In the genomic region with DNA sequence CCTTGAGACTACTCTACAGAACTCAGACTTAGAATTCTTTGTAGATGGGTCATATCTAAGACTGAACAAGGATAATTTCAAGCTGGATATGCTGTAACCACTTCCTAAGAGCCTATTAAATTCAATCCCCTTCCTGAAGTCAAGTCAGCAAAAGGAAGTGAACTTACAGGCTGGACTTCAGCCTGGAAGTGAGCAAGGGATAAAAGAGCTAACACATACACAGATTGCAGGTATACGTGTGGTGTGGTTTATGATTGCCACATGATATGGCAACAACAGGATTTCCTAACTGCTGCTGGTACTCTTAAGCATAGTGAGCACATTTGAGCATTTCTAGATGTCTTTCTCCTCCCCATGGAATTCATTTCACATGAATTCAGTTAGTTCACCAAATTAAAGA, we compare ENCODE assay signal across 16 cellular contexts. TPM values are rescaled to one million over a fixed set of nuclear protein-coding genes. Genes with fewer than 3 reads are reported as not detected.
DNase-seq lines count a peak whose midpoint lies in the region; ATAC-seq and TF ChIP-seq lines count a peak whose summit lies in the region.
"Had no signal": no experiment of that assay in that cellular context is flagged by ENCODE, and none has a peak within 500 bp of the region (broad histone marks: within the 10 kb centered on the region; RNA-seq: fewer than 3 reads in every experiment).

No MANE protein-coding gene starts in this region.

- WGBS in spleen, 5 donors: 7 to 64% (median 47%) methylated on average over 1 of the region's 1 CpG

- no peak overlapping the region for H3K4me2 ChIP-seq in parathyroid adenoma (ENCODE audit: low read length)

- no peak for TF ChIP-seq POLR2A in spleen (IDR thresholded peaks at IDR 0.05)

- ATAC-seq in GM21423 (IDR thresholded peaks at IDR 0.05; ENCODE audit: unreplicated experiment): no peak
- ATAC-seq: HCT116 had no signal

- H3K4me1 ChIP-seq in adipocyte (ENCODE audit: control insufficient read depth, insufficient read depth, low read length) (peaks cover 9% of the 10 kb centered on the region), parathyroid adenoma (no peaks in the 10 kb centered on the region), spleen (no peaks in the 10 kb centered on the region)

- no peak for TF ChIP-seq CTCF in fibroblast of mammary gland (conservative IDR thresholded peaks at IDR 0.05; ENCODE audit: control insufficient read depth, insufficient read depth, low read depth, low read length)
- no peak for TF ChIP-seq CTCF in parathyroid adenoma (IDR thresholded peaks at IDR 0.05)
- no peak for TF ChIP-seq CTCF in spleen (IDR thresholded peaks at IDR 0.05 in 8 of 11, conservative IDR thresholded peaks at IDR 0.05 in 3 of 11)

- H3K9ac ChIP-seq in adipocyte (ENCODE audit: low read length): no peak overlapping the region
- H3K9ac ChIP-seq in parathyroid adenoma: no peak overlapping the region

- no peak overlapping the region for H3K27ac ChIP-seq in parathyroid adenoma
- no peak overlapping the region for H3K27ac ChIP-seq in spleen
- H3K27ac ChIP-seq: C4-2B, HL-60 had no signal

- no peak overlapping the region for H3K4me3 ChIP-seq in adipocyte (ENCODE audit: low read length)
- H3K4me3 ChIP-seq in fibroblast of mammary gland (ENCODE audit: control insufficient read depth, low read depth, low read length): no peak overlapping the region
- H3K4me3 ChIP-seq in parathyroid adenoma (ENCODE audit: low read depth, low read length): no peak overlapping the region
- no peak overlapping the region for H3K4me3 ChIP-seq in spleen

- DNase-seq in ELR (ENCODE audit: low read depth) (peak; percentile 7), adipocyte (ENCODE audit: low read depth) (peak; percentile 3), fibroblast of mammary gland (ENCODE audit: low read depth) (peak; percentile 28), NCI-H2029 treated with DMSO at 0.1 percent for 48 hours (lab: John Stamatoyannopoulos, UW) (no peak), spleen (no peak), cerebellar cortex (ENCODE audit: low spot score) (no peak)
- DNase-seq: NCI-H187 treated with DMSO at 0.1 percent for 48 hours; NCI-H446; NCI-H69; NK-92 treated with Interleukin-12 subunit alpha and Interleukin-12 subunit beta, amount 100 ng/mL, for 24 hours; SIG-M5 had no signal

- peak overlapping the region; percentile 17 for H2AFZ ChIP-seq in parathyroid adenoma

- no peaks in the 10 kb centered on the region for H3K36me3 ChIP-seq in adipocyte (ENCODE audit: control insufficient read depth, insufficient read depth, low read length, severe bottlenecking)
- no peaks in the 10 kb centered on the region for H3K36me3 ChIP-seq in parathyroid adenoma (ENCODE audit: control insufficient read depth, insufficient read depth, low read length)
- H3K36me3 ChIP-seq in spleen: no peaks in the 10 kb centered on the region

- H3K27me3 ChIP-seq in adipocyte (replicated peaks; ENCODE audit: control insufficient read depth, insufficient read depth, low read length) (no peaks in the 10 kb centered on the region), parathyroid adenoma (ENCODE audit: control insufficient read depth, insufficient read depth, low read length) (no peaks in the 10 kb centered on the region), spleen (replicated peaks in 1 of 7) (peaks cover 0 to 9% (median 0%) of the 10 kb centered on the region in 7 donors)

- H3K79me2 ChIP-seq in parathyroid adenoma: no peaks in the 10 kb centered on the region

- intact Hi-C loops in spleen (cut with DNase I; ENCODE audit: low total_unique reads): no loop called here

- peaks cover 3% of the 10 kb centered on the region for H3K9me3 ChIP-seq in adipocyte (ENCODE audit: control insufficient read depth, low read length)
- H3K9me3 ChIP-seq in parathyroid adenoma (ENCODE audit: control insufficient read depth, low read length): no peaks in the 10 kb centered on the region
- H3K9me3 ChIP-seq in spleen: peaks cover 0 to 6% (median 0%) of the 10 kb centered on the region in 8 donors

RNA-seq across cellular contexts. Expression of a gene that starts 38.2 kb away (rescaled TPM):
- 100 to 1,000 TPM in 5 of 7 donors, 10 to 100 TPM in 2; 83.0 to 133 (median 107) TPM for total RNA-seq in spleen
- 100 to 1,000 TPM; 201 to 274 (median 237) TPM for polyA plus RNA-seq in spleen

RNA-seq across cellular contexts. Expression of a gene that starts 46.8 kb away (rescaled TPM):
- total RNA-seq in spleen: 10 to 100 TPM; 25.5 to 50.0 (median 31.1) TPM
- polyA plus RNA-seq in spleen: 10 to 100 TPM; 10.3 to 23.0 (median 14.5) TPM

Comparison
In these comparisons a context has a peak if more than half of its experiments do, and no peak if none do; other contexts are left out.
1. DNase-seq: peak in ELR (single experiment), adipocyte (single experiment) and fibroblast of mammary gland (single experiment); none in NCI-H2029 treated with DMSO at 0.1 percent for 48 hours (single experiment), spleen (single experiment) and cerebellar cortex (single experiment).